ENCODE assay signal across 22 cellular contexts in the genomic region with DNA sequence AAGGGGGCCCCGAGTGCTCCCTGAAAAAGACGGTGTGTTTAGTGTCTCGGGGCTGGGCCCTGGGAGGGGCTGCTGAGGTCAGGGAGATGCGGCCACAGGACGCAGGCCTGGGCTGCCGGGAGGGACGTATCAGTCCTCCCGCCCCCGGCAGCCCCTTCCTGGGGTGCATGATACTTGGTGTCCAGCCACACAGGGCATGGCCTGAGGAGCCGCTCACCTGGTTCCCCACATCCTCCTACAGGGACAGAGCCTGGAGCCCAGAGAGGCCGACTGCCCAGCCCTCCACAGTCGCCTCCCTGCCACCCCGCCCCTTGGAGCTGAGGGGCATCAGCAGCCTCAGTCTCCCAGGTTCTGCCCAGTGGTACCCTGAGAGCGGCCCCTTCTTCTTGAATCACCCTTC. TPM values are rescaled to one million over a fixed set of nuclear protein-coding genes. Genes with fewer than 3 reads are reported as not detected.
DNase-seq lines count a peak whose midpoint lies in the region; ATAC-seq and TF ChIP-seq lines count a peak whose summit lies in the region.
"Had no signal": no experiment of that assay in that cellular context is flagged by ENCODE, and none has a peak within 500 bp of the region (broad histone marks: within the 10 kb centered on the region; RNA-seq: fewer than 3 reads in every experiment).

No MANE protein-coding gene starts in this region.

- TF ChIP-seq CTCF in HCT116 (IDR thresholded peaks at IDR 0.05 in 2 of 3, conservative IDR thresholded peaks at IDR 0.05 in 1 of 3; ENCODE audit: borderline replicate concordance in 1 of 3, insufficient read depth in 1 of 3, low read depth in 2 of 3, low read length in 2 of 3) (no peak), WTC11 (IDR thresholded peaks at IDR 0.05) (no peak), psoas muscle (IDR thresholded peaks at IDR 0.05) (no peak)

- ATAC-seq in right cardiac atrium (peak; percentile 10 to 34), HCT116 (peak; percentile 37; the same call in 1 of the 2 replicates), WTC11 (0 out of 2 replicates have a peak, but pooled peaks have one; percentile 19), psoas muscle (no peak)
- ATAC-seq in stimulated activated memory B cell treated with anti-CD40 and anti-IgM and Interleukin-4, amounts not matched to agents 10 μg/mL and 1 μg/mL and 100 μg/mL, for 72 hours: peak; percentile 27
- ATAC-seq: GM23338 had no signal

- no peaks in the 10 kb centered on the region for H3K9me2 ChIP-seq in HCT116 (ENCODE audit: insufficient read depth)

- 90% methylated on average over 14 of the region's 14 CpGs for WGBS in right cardiac atrium
- 88 to 95% (median 90%) methylated on average over 9 to 14 of the region's 14 CpGs for WGBS in psoas muscle, 3 donors

- peaks cover 35 to 39% of the 10 kb centered on the region in 2 experiments for H3K36me3 ChIP-seq in HCT116 (ENCODE audit: control insufficient read depth in 1 of 2, insufficient read depth in 2 of 2, low read length in 2 of 2)
- no peaks in the 10 kb centered on the region for H3K36me3 ChIP-seq in psoas muscle (ENCODE audit: insufficient read depth in 1 of 2, low read depth in 1 of 2)

- H3K36me3 Mint-ChIP-seq in WTC11: peaks cover 27% of the 10 kb centered on the region
- no peaks in the 10 kb centered on the region for H3K36me3 Mint-ChIP-seq in stimulated activated memory B cell treated with anti-CD40 and anti-IgM and Interleukin-4, amounts not matched to agents 10 μg/mL and 1 μg/mL and 100 μg/mL, for 72 hours
- H3K36me3 Mint-ChIP-seq: CD14-positive monocyte; CD8-positive, alpha-beta memory T cell had no signal

- H3K4me3 ChIP-seq in right cardiac atrium (ENCODE audit: low read length) (no peak overlapping the region), HCT116 (replicated peaks in 1 of 2; ENCODE audit: low read depth in 1 of 2, low read length in 2 of 2) (no peak overlapping the region), psoas muscle (no peak overlapping the region)
- H3K4me3 ChIP-seq: BLaER1 treated with 17β-estradiol and CSF1 and Interleukin-3, amounts not matched to agents 10 nM and 100 nM; GM23338 had no signal

- H3K9me3 ChIP-seq in right cardiac atrium (ENCODE audit: control insufficient read depth, low read length) (no peaks in the 10 kb centered on the region), HCT116 (ENCODE audit: control insufficient read depth in 1 of 2, insufficient read depth in 1 of 2, low read depth in 1 of 2, low read length in 2 of 2) (peaks cover 0 to 5% of the 10 kb centered on the region in 2 experiments; a peak in 1 of 4 replicates), psoas muscle (no peaks in the 10 kb centered on the region)
- H3K9me3 ChIP-seq: BE2C; BLaER1 treated with 17β-estradiol and CSF1 and Interleukin-3, amounts not matched to agents 10 nM and 100 nM had no signal

- no peak overlapping the region for H3K9ac ChIP-seq in HCT116 (ENCODE audit: low read length)
- H3K9ac ChIP-seq: BLaER1 treated with 17β-estradiol and CSF1 and Interleukin-3, amounts not matched to agents 10 nM and 100 nM had no signal

- intact Hi-C loops in right cardiac atrium (cut with DNase I) (no loop called here), cardiac septum (cut with DNase I) (no loop called here), HCT116 (cut with micrococcal nuclease) (no loop called here), psoas muscle (cut with DNase I) (no loop called here)

- H3K4me1 ChIP-seq in right cardiac atrium (ENCODE audit: control insufficient read depth, insufficient read depth, low read length): no peaks in the 10 kb centered on the region
- H3K4me1 ChIP-seq in HCT116 (ENCODE audit: control insufficient read depth in 1 of 2, insufficient read depth in 2 of 2, low read length in 2 of 2): peaks cover 0 to 7% of the 10 kb centered on the region in 2 experiments; a peak in 1 of 4 replicates
- no peaks in the 10 kb centered on the region for H3K4me1 ChIP-seq in psoas muscle
- H3K4me1 ChIP-seq: BE2C had no signal

- H3K27me3 ChIP-seq in right cardiac atrium (ENCODE audit: control insufficient read depth, insufficient read depth) (no peaks in the 10 kb centered on the region), HCT116 (ENCODE audit: insufficient read depth, low read length) (no peaks in the 10 kb centered on the region), psoas muscle (ENCODE audit: insufficient read depth in 3 of 3, low read length in 2 of 3) (peaks cover 0 to 13% (median 2%) of the 10 kb centered on the region in 3 donors)
- H3K27me3 ChIP-seq: BE2C; BLaER1 treated with 17β-estradiol and CSF1 and Interleukin-3, amounts not matched to agents 10 nM and 100 nM had no signal

- no peaks in the 10 kb centered on the region for H3K9me3 Mint-ChIP-seq in WTC11
- no peaks in the 10 kb centered on the region for H3K9me3 Mint-ChIP-seq in stimulated activated memory B cell treated with anti-CD40 and anti-IgM and Interleukin-4, amounts not matched to agents 10 μg/mL and 1 μg/mL and 100 μg/mL, for 72 hours
- H3K9me3 Mint-ChIP-seq: CD4-positive, alpha-beta T cell; CD8-positive, alpha-beta memory T cell; GM23338; H9; HFFc6 had no signal

- RAD21 ChIA-PET in HCT116 (lab: Charles Lee; ENCODE audit: low non-redundant PET in 1 of 2, low total read pairs in 2 of 2, uncharacterized antibody in 2 of 2, unreplicated experiment in 2 of 2): no interaction called here

- BruUV-seq in HCT116 (replicated peaks; lab: Mats Ljungman, UMichigan): no TSS peak

- CTCF ChIA-PET in HCT116 (lab: Charles Lee): no interaction called here
- CTCF ChIA-PET in WTC11 (lab: Charles Lee): interaction anchor here (0.5 to 1.8 kb wide), 2 partner anchors 9 to 85 kb away, joined by 4 to 5 read pairs; no protein-coding TSS in a partner anchor

- no peak for TF ChIP-seq POLR2A in HCT116 (IDR thresholded peaks at IDR 0.05; ENCODE audit: borderline replicate concordance, extremely low read depth, insufficient read depth, insufficient read length)

- no peaks in the 10 kb centered on the region for H3K4me1 Mint-ChIP-seq in WTC11
- peaks cover 7% of the 10 kb centered on the region for H3K4me1 Mint-ChIP-seq in stimulated activated memory B cell treated with anti-CD40 and anti-IgM and Interleukin-4, amounts not matched to agents 10 μg/mL and 1 μg/mL and 100 μg/mL, for 72 hours
- H3K4me1 Mint-ChIP-seq: CD14-positive monocyte; CD8-positive, alpha-beta memory T cell; GM23338; H9 had no signal

- H4K20me1 ChIP-seq in HCT116 (ENCODE audit: insufficient read depth): no peaks in the 10 kb centered on the region

- H3K27me3 Mint-ChIP-seq in WTC11 (ENCODE audit: low read depth): no peaks in the 10 kb centered on the region
- H3K27me3 Mint-ChIP-seq in stimulated activated memory B cell treated with anti-CD40 and anti-IgM and Interleukin-4, amounts not matched to agents 10 μg/mL and 1 μg/mL and 100 μg/mL, for 72 hours: peaks cover 30% of the 10 kb centered on the region

- POLR2A ChIA-PET in HCT116 (lab: Charles Lee): interaction anchor here (4.4 kb wide), 1 partner anchor 14 kb away, joined by 20 read pairs; a partner anchor contains a TSS
- POLR2A ChIA-PET in WTC11 (lab: Charles Lee): no interaction called here

- no peak overlapping the region for H3K4me2 ChIP-seq in HCT116 (ENCODE audit: low read length)
- H3K4me2 ChIP-seq: BLaER1 treated with 17β-estradiol and CSF1 and Interleukin-3, amounts not matched to agents 10 nM and 100 nM; GM23338 had no signal

- H3K79me2 ChIP-seq in HCT116 (ENCODE audit: insufficient read depth, low read length): peaks cover 12% of the 10 kb centered on the region; the same call in 1 of the 2 replicates

- no peak overlapping the region for H3K4me3 Mint-ChIP-seq in WTC11
- no peak overlapping the region for H3K4me3 Mint-ChIP-seq in stimulated activated memory B cell treated with anti-CD40 and anti-IgM and Interleukin-4, amounts not matched to agents 10 μg/mL and 1 μg/mL and 100 μg/mL, for 72 hours
- H3K4me3 Mint-ChIP-seq: CD14-positive monocyte; CD4-positive, alpha-beta T cell; CD8-positive, alpha-beta memory T cell; GM23338; HFFc6 had no signal

- no peak for TF ChIP-seq RAD21 in HCT116 (IDR thresholded peaks at IDR 0.05; ENCODE audit: low read depth)

- DNase-seq in right cardiac atrium: peak in 1 of 3 donors; percentile 26
- DNase-seq in cardiac septum (ENCODE audit: low spot score): no peak
- DNase-seq in HCT116 (ENCODE audit: low read depth, low spot score): no peak
- DNase-seq in WTC11 (ENCODE audit: low spot score): no peak
- no peak for DNase-seq in amniotic stem cell (lab: John Stamatoyannopoulos, UW)
- DNase-seq in stimulated activated CD4-positive, alpha-beta T cell treated with anti-CD3 and anti-CD28 coated beads, Interleukin-2, amount 100 ng/mL, for 24 hours: no peak
- no peak for DNase-seq in psoas muscle
- DNase-seq: ACHN; AML-193; BE2C; CD4-positive, alpha-beta T cell; CD8-positive, alpha-beta memory T cell; DMS 273 treated with DMSO at 0.1 percent for 48 hours; DMS79; GF-D8; H9; HFFc6 had no signal

- no peak overlapping the region for H2AFZ ChIP-seq in HCT116 (ENCODE audit: low read depth, low read length, poor library complexity, severe bottlenecking)
- H2AFZ ChIP-seq: GM23338 had no signal

- H3K27ac Mint-ChIP-seq in WTC11: no peak overlapping the region
- H3K27ac Mint-ChIP-seq in stimulated activated memory B cell treated with anti-CD40 and anti-IgM and Interleukin-4, amounts not matched to agents 10 μg/mL and 1 μg/mL and 100 μg/mL, for 72 hours: no peak overlapping the region
- H3K27ac Mint-ChIP-seq: CD4-positive, alpha-beta T cell; GM23338; HFFc6 had no signal

- H3K27ac ChIP-seq in right cardiac atrium (ENCODE audit: low read length) (no peak overlapping the region), HCT116 (ENCODE audit: low read depth, low read length) (no peak overlapping the region; the same call in 1 of the 2 replicates), psoas muscle (no peak overlapping the region)
- H3K27ac ChIP-seq: 22Rv1; BLaER1 treated with 17β-estradiol and CSF1 and Interleukin-3, amounts not matched to agents 10 nM and 100 nM had no signal

RNA-seq across cellular contexts. Expression of a gene that starts 12.0 kb away (rescaled TPM):
- total RNA-seq in right cardiac atrium (10 to 100 TPM; 41.4 to 60.0 (median 47.4) TPM), cardiac septum (42.8 TPM), HCT116 (2021; ENCODE audit: unreplicated experiment) (109 TPM), WTC11 (2021) (64.5 to 64.7 TPM (median 64.6 TPM) in 3 replicates), psoas muscle (10 to 100 TPM; 16.2 to 28.5 (median 25.2) TPM)
- polyA plus RNA-seq in right cardiac atrium (65.4 TPM), psoas muscle (10 to 100 TPM; 22.2 to 38.3 (median 25.5) TPM)
- 105 and 108 TPM in 2 replicates for polyA plus RNA-seq in HCT116 (2012)

RNA-seq across cellular contexts. Expression of a gene that starts 13.4 kb away (rescaled TPM):
- 1 to 10 TPM; 1.1 to 6.6 (median 1.9) TPM for total RNA-seq in right cardiac atrium
- polyA plus RNA-seq in right cardiac atrium: 2.1 TPM
- total RNA-seq in cardiac septum: 6.8 TPM
- total RNA-seq in HCT116 (2021; ENCODE audit: unreplicated experiment): 173 TPM
- 213 and 219 TPM in 2 replicates for polyA plus RNA-seq in HCT116 (2012)
- total RNA-seq in WTC11 (2021): 150 to 209 TPM (median 163 TPM) in 3 replicates
- total RNA-seq in psoas muscle: 1 to 10 TPM in 1 of 4 donors, under 1 TPM in 1, not detected in 2; 0.30 to 1.3 TPM
- 1 to 10 TPM in 1 of 3 donors, under 1 TPM in 2; 0.17 to 2.4 (median 0.47) TPM for polyA plus RNA-seq in psoas muscle
- polyA plus RNA-seq: CD14-positive monocyte; CD8-positive, alpha-beta memory T cell had no signal

RNA-seq across cellular contexts. Expression of a gene that starts 17.8 kb away (rescaled TPM):
- total RNA-seq in right cardiac atrium (1 to 10 TPM; 1.3 to 2.6 (median 1.7) TPM), cardiac septum (4.0 TPM), HCT116 (2021; ENCODE audit: unreplicated experiment) (12.2 TPM), WTC11 (2021) (3.4 to 3.8 TPM (median 3.5 TPM) in 3 replicates), psoas muscle (1 to 10 TPM in 1 of 4 donors, under 1 TPM in 3; 0.67 to 1.1 (median 0.88) TPM)
- polyA plus RNA-seq in right cardiac atrium (1.5 TPM), psoas muscle (1 to 10 TPM in 1 of 3 donors, under 1 TPM in 2; 0.18 to 1.8 (median 0.18) TPM)
- polyA plus RNA-seq in HCT116 (2012): 9.9 and 12.5 TPM in 2 replicates

Comparison
In these comparisons a context has a peak if more than half of its experiments do, and no peak if none do; other contexts are left out.
1. ATAC-seq: peak in right cardiac atrium (2 of 2), HCT116 (single experiment), WTC11 (single experiment) and stimulated activated memory B cell treated with anti-CD40 and anti-IgM and Interleukin-4, amounts not matched to agents 10 μg/mL and 1 μg/mL and 100 μg/mL, for 72 hours (single experiment); none in psoas muscle (0 of 4).
2. RNA of a gene that starts 13.4 kb away (total RNA-seq): 150 to 209 TPM in WTC11 and 173 TPM in HCT116 (single experiment); 6.8 TPM in cardiac septum (single experiment), 1.1 to 6.6 TPM in right cardiac atrium and 0.30 to 1.3 TPM in psoas muscle; every median in the first group is over 10 times any median in the second.